ENCODE assay signal across 1 cellular context in the genomic region with DNA sequence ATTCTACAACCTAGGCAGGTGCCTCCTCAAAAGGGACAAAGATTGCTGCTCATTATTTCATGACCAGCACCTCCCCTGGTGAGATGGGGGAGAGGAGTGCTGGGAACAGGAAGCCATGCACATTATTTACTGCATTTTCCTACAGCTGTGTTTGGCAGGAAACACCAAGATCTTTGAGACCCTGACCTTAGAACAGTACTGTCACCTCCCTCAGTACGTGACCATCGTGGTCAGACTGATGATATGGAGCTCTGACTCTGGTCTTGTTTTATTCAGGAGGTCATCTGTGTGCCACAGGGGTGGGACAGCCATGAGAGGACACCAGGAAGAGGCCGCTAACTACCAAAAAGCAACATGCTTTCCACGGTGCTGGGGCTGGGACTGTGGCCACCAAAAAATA.
TF ChIP-seq lines count a peak whose summit lies in the region.

No MANE protein-coding gene starts in this region.

TF ChIP-seq in HEK293, 187 proteins besides CTCF, POLR2A, EP300 and RAD21 (continued from another document):
- TF ChIP-seq, protein P1, sequence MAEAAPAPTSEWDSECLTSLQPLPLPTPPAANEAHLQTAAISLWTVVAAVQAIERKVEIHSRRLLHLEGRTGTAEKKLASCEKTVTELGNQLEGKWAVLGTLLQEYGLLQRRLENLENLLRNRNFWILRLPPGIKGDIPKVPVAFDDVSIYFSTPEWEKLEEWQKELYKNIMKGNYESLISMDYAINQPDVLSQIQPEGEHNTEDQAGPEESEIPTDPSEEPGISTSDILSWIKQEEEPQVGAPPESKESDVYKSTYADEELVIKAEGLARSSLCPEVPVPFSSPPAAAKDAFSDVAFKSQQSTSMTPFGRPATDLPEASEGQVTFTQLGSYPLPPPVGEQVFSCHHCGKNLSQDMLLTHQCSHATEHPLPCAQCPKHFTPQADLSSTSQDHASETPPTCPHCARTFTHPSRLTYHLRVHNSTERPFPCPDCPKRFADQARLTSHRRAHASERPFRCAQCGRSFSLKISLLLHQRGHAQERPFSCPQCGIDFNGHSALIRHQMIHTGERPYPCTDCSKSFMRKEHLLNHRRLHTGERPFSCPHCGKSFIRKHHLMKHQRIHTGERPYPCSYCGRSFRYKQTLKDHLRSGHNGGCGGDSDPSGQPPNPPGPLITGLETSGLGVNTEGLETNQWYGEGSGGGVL (tag by site-specific recombination; IDR thresholded peaks at IDR 0.05) = no peak
